8 cellular contexts compared by ENCODE assay signal in the genomic region with DNA sequence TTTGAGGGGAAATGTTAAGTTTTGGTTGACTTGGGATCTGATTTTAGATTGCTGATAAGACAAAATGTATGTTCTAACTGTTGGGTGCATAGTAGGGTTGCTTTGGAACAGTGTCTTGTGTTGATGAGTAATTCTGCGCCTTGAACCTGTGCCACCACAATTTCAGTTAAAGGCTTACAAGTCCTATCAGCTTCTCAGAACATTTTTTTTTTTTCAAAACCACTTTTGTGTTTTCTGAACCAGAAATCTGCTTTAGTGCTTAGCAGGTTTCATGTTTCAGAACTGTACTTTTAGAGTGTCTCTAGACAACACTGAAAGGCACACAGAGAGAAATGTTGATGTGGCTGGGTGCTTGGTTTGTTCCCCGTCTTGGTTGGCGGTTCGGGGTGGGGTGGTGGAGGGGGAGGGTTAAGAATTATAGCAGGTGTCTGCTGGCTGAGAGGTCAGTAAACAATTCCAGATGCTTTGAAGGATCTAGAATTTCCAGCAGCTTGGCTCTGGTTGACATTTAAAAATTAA.
DNase-seq lines count a peak whose midpoint lies in the region; ATAC-seq and TF ChIP-seq lines count a peak whose summit lies in the region.

No MANE protein-coding gene starts in this region.

- H3K9me3 Mint-ChIP-seq in central memory CD8-positive, alpha-beta T cell, result no peaks in the 10 kb centered on the region
- no peaks in the 10 kb centered on the region for H3K9me3 Mint-ChIP-seq in immature natural killer cell

- H3K36me3 ChIP-seq in BE2C, result no peaks in the 10 kb centered on the region

- ATAC-seq in GM18858 (IDR thresholded peaks at IDR 0.05; ENCODE audit: unreplicated experiment) (peak; percentile 90), HG02763 (IDR thresholded peaks at IDR 0.05; ENCODE audit: unreplicated experiment) (peak; percentile 94)
- peak; percentile 34 for ATAC-seq in central memory CD8-positive, alpha-beta T cell (replicated peaks; ENCODE audit: extremely low read depth, poor library complexity, severe bottlenecking)

- H3K4me1 ChIP-seq in BE2C, result no peaks in the 10 kb centered on the region

- no peak overlapping the region for H3K4me3 Mint-ChIP-seq in central memory CD8-positive, alpha-beta T cell
- H3K4me3 Mint-ChIP-seq in immature natural killer cell, result no peak overlapping the region

- TF ChIP-seq CTCF in BE2C (IDR thresholded peaks at IDR 0.05; ENCODE audit: low read depth, low read length), result no peak

- no peaks in the 10 kb centered on the region for H3K36me3 Mint-ChIP-seq in central memory CD8-positive, alpha-beta T cell (ENCODE audit: insufficient read depth)
- no peaks in the 10 kb centered on the region for H3K36me3 Mint-ChIP-seq in immature natural killer cell

- H3K27me3 Mint-ChIP-seq in central memory CD8-positive, alpha-beta T cell, result no peaks in the 10 kb centered on the region
- H3K27me3 Mint-ChIP-seq in immature natural killer cell (ENCODE audit: low read depth in 3 of 3), result peaks cover 0 to 4% (median 2%) of the 10 kb centered on the region in 3 donors

- no peak overlapping the region for H3K4me3 ChIP-seq in BE2C (ENCODE audit: low read depth, low read length)

- H3K27me3 ChIP-seq in BE2C, result no peaks in the 10 kb centered on the region

- H3K9me3 ChIP-seq in BE2C, result no peaks in the 10 kb centered on the region

- no peak overlapping the region for H3K27ac Mint-ChIP-seq in central memory CD8-positive, alpha-beta T cell (ENCODE audit: low read depth)
- H3K27ac Mint-ChIP-seq in immature natural killer cell, result no peak overlapping the region

- H3K4me1 Mint-ChIP-seq in central memory CD8-positive, alpha-beta T cell, result peaks cover 24% of the 10 kb centered on the region
- H3K4me1 Mint-ChIP-seq in immature natural killer cell, result peaks cover 7 to 13% of the 10 kb centered on the region in 2 donors

- DNase-seq in NCI-H2107 treated with DMSO at 0.1 percent for 48 hours (lab: John Stamatoyannopoulos, UW; ENCODE audit: unreplicated experiment), result peak; percentile 76
- no peak for DNase-seq in central memory CD8-positive, alpha-beta T cell (ENCODE audit: low spot score in 2 of 2)
- no peak for DNase-seq in NCI-H345 treated with DMSO at 0.1 percent for 48 hours (lab: John Stamatoyannopoulos, UW; ENCODE audit: unreplicated experiment)
- DNase-seq in immature natural killer cell, result no peak
- no peak for DNase-seq in epidermal melanocyte (ENCODE audit: insufficient read length, low spot score)
- DNase-seq in BE2C, result no peak

Comparison
In these comparisons a context has a peak if more than half of its experiments do, and no peak if none do; other contexts are left out.
1. ATAC-seq: peak in every context shown above with its lines; median percentile 94 in HG02763; 90 in GM18858; 34 in central memory CD8-positive, alpha-beta T cell.